In genomic region chr7:81256991-81257390, GRCh38 we compare ENCODE assay signal across 12 cellular contexts.
DNase-seq lines count a peak whose midpoint lies in the region; ATAC-seq and TF ChIP-seq lines count a peak whose summit lies in the region.
"Had no signal": no experiment of that assay in that cellular context is flagged by ENCODE, and none has a peak within 500 bp of the region (broad histone marks: within the 10 kb centered on the region; RNA-seq: fewer than 3 reads in every experiment).

No MANE protein-coding gene starts in this region.

- peaks cover 10 to 25% (median 15%) of the 10 kb centered on the region in 5 experiments for H3K9me3 Mint-ChIP-seq in brain

- no peak overlapping the region for H3K4me3 Mint-ChIP-seq in brain
- H3K4me3 Mint-ChIP-seq: activated CD8-positive, alpha-beta memory T cell treated with anti-CD3 and anti-CD28 coated beads, Interleukin-2, amount 10 ng/mL, durations not matched to agents 7 days and 5 days; stimulated activated memory B cell treated with anti-CD40 and anti-IgM and Interleukin-4, amounts not matched to agents 10 μg/mL and 1 μg/mL and 100 μg/mL, for 72 hours had no signal

- DNase-seq in ACHN = peak; percentile 29
- peak; percentile 29 for DNase-seq in LoVo (ENCODE audit: low spot score)
- DNase-seq in left kidney (ENCODE audit: low read depth, low spot score) = peak; percentile 49
- no peak for DNase-seq in DMS79 (lab: John Stamatoyannopoulos, UW)
- no peak for DNase-seq in mucosa of gallbladder (ENCODE audit: low spot score)
- DNase-seq in NCI-H1048 (lab: John Stamatoyannopoulos, UW) = no peak
- DNase-seq: activated CD8-positive, alpha-beta memory T cell treated with anti-CD3 and anti-CD28 coated beads, Interleukin-2, amount 10 ng/mL, durations not matched to agents 7 days and 5 days; central memory CD4-positive, alpha-beta T cell; sigmoid colon had no signal

- in situ Hi-C loops in ACHN (cut with HindIII; ENCODE audit: low pct_ligation_motif_present, low pct_unique_long_range_greater_than_20kb, low sequenced_read_pairs) = loop anchor here (10.0 kb wide), 1 partner anchor 282 kb away; no protein-coding TSS in a partner anchor

- no peak for ATAC-seq in HG02759 (IDR thresholded peaks at IDR 0.05; ENCODE audit: unreplicated experiment)
- ATAC-seq: activated CD8-positive, alpha-beta memory T cell treated with anti-CD3 and anti-CD28 coated beads, Interleukin-2, amount 10 ng/mL, durations not matched to agents 7 days and 5 days; stimulated activated memory B cell treated with anti-CD40 and anti-IgM and Interleukin-4, amounts not matched to agents 10 μg/mL and 1 μg/mL and 100 μg/mL, for 72 hours had no signal

- H3K36me3 Mint-ChIP-seq in brain = no peaks in the 10 kb centered on the region
- H3K36me3 Mint-ChIP-seq: activated CD8-positive, alpha-beta memory T cell treated with anti-CD3 and anti-CD28 coated beads, Interleukin-2, amount 10 ng/mL, durations not matched to agents 7 days and 5 days; stimulated activated memory B cell treated with anti-CD40 and anti-IgM and Interleukin-4, amounts not matched to agents 10 μg/mL and 1 μg/mL and 100 μg/mL, for 72 hours had no signal

- no peak overlapping the region for H3K27ac Mint-ChIP-seq in brain
- H3K27ac Mint-ChIP-seq: activated CD8-positive, alpha-beta memory T cell treated with anti-CD3 and anti-CD28 coated beads, Interleukin-2, amount 10 ng/mL, durations not matched to agents 7 days and 5 days; stimulated activated memory B cell treated with anti-CD40 and anti-IgM and Interleukin-4, amounts not matched to agents 10 μg/mL and 1 μg/mL and 100 μg/mL, for 72 hours had no signal

- peaks cover 3% of the 10 kb centered on the region for H3K27me3 Mint-ChIP-seq in brain
- H3K27me3 Mint-ChIP-seq: activated CD8-positive, alpha-beta memory T cell treated with anti-CD3 and anti-CD28 coated beads, Interleukin-2, amount 10 ng/mL, durations not matched to agents 7 days and 5 days; stimulated activated memory B cell treated with anti-CD40 and anti-IgM and Interleukin-4, amounts not matched to agents 10 μg/mL and 1 μg/mL and 100 μg/mL, for 72 hours had no signal

- H3K4me1 Mint-ChIP-seq in brain = no peaks in the 10 kb centered on the region
- H3K4me1 Mint-ChIP-seq: activated CD8-positive, alpha-beta memory T cell treated with anti-CD3 and anti-CD28 coated beads, Interleukin-2, amount 10 ng/mL, durations not matched to agents 7 days and 5 days; stimulated activated memory B cell treated with anti-CD40 and anti-IgM and Interleukin-4, amounts not matched to agents 10 μg/mL and 1 μg/mL and 100 μg/mL, for 72 hours had no signal

- peak; percentile 49 for TF ChIP-seq CTCF in brain (conservative IDR thresholded peaks at IDR 0.05)

Comparison
In these comparisons a context has a peak if more than half of its experiments do, and no peak if none do; other contexts are left out.
1. DNase-seq: peak in ACHN (single experiment), LoVo (single experiment) and left kidney (single experiment); none in DMS79 (single experiment), mucosa of gallbladder (single experiment) and NCI-H1048 (single experiment).